Comparison of ENCODE assay signal across 13 cellular contexts in genomic region chr20:34222208-34222607, GRCh38. TPM values are rescaled to one million over a fixed set of nuclear protein-coding genes. Genes with fewer than 3 reads are reported as not detected.
A peak's percentile ranks its signal among the peaks of the same experiment; 100 is the strongest.
DNase-seq lines count a peak whose midpoint lies in the region; ATAC-seq and TF ChIP-seq lines count a peak whose summit lies in the region.
"Had no signal": no experiment of that assay in that cellular context is flagged by ENCODE, and none has a peak within 500 bp of the region (broad histone marks: within the 10 kb centered on the region; RNA-seq: fewer than 3 reads in every experiment).

No MANE protein-coding gene starts in this region.

- no peaks in the 10 kb centered on the region for H3K9me3 Mint-ChIP-seq in chondrocyte (ENCODE audit: low read depth)
- H3K9me3 Mint-ChIP-seq: activated T-helper 1 cell treated with anti-CD3 and anti-CD28 coated beads, Interleukin-12 subunit alpha, Interleukin-12 subunit beta, Interleukin-2, Interleukin-4 antibody, amounts not matched to agents 30 ng/mL and 10 ng/mL and 1 ng/mL, durations not matched to agents 14 hours and 24 hours and 36 hours; effector memory CD8-positive, alpha-beta T cell had no signal

- intact Hi-C loops in sciatic nerve (cut with DNase I), result no loop called here

- ATAC-seq in sciatic nerve (peak; percentile 85), GM18498 (IDR thresholded peaks at IDR 0.05; ENCODE audit: unreplicated experiment) (no peak)
- ATAC-seq: effector memory CD8-positive, alpha-beta T cell had no signal

- peaks cover 21% of the 10 kb centered on the region for H3K4me1 Mint-ChIP-seq in chondrocyte (ENCODE audit: low read depth)

- no peaks in the 10 kb centered on the region for H3K36me3 Mint-ChIP-seq in chondrocyte (ENCODE audit: low read depth)

- in situ Hi-C loops in GM13977 (cut with MboI; ENCODE audit: low pct_unique_long_range_greater_than_20kb, low sequenced_read_pairs, unreplicated experiment), result no loop called here

- no peak for TF ChIP-seq CTCF in GM13977 (IDR thresholded peaks at IDR 0.05; ENCODE audit: extremely low read depth, insufficient read depth, missing control alignments)
- TF ChIP-seq CTCF in chondrocyte (IDR thresholded peaks at IDR 0.05), result no peak

- H3K4me3 Mint-ChIP-seq in chondrocyte (ENCODE audit: unreplicated experiment), result no peak overlapping the region
- H3K4me3 Mint-ChIP-seq: activated T-helper 1 cell treated with anti-CD3 and anti-CD28 coated beads, Interleukin-12 subunit alpha, Interleukin-12 subunit beta, Interleukin-2, Interleukin-4 antibody, amounts not matched to agents 30 ng/mL and 10 ng/mL and 1 ng/mL, durations not matched to agents 14 hours and 24 hours and 36 hours; effector memory CD8-positive, alpha-beta T cell had no signal

- peak overlapping the region; percentile 28 for H3K27ac Mint-ChIP-seq in chondrocyte (ENCODE audit: unreplicated experiment)
- H3K27ac Mint-ChIP-seq: activated T-helper 1 cell treated with anti-CD3 and anti-CD28 coated beads, Interleukin-12 subunit alpha, Interleukin-12 subunit beta, Interleukin-2, Interleukin-4 antibody, amounts not matched to agents 30 ng/mL and 10 ng/mL and 1 ng/mL, durations not matched to agents 14 hours and 24 hours and 36 hours; effector memory CD8-positive, alpha-beta T cell had no signal

- H3K27me3 Mint-ChIP-seq in chondrocyte (ENCODE audit: low read depth), result no peaks in the 10 kb centered on the region

- DNase-seq in GM13977 (ENCODE audit: low spot score) (peak; percentile 29), NOMO-1 treated with dmso at 0.1 percent for 144 hours (lab: John Stamatoyannopoulos, UW; ENCODE audit: unreplicated experiment) (peak; percentile 73), chondrocyte (ENCODE audit: low spot score) (no peak), sciatic nerve (ENCODE audit: low spot score) (no peak), NCI-H510A treated with DMSO at 0.1 percent for 48 hours (lab: John Stamatoyannopoulos, UW) (no peak), NCI-H524 (lab: John Stamatoyannopoulos, UW) (no peak)
- DNase-seq: effector memory CD8-positive, alpha-beta T cell; lower lobe of right lung; NCI-H2171 treated with DMSO at 0.1 percent for 48 hours; stimulated activated naive CD4-positive, alpha-beta T cell treated with Interleukin-2 at 50 U/mL for 16 hours had no signal

RNA-seq across cellular contexts. Expression of gene ASIP, which starts 19.0 kb away (rescaled TPM):
- total RNA-seq in chondrocyte, result not detected in 3 replicates
- total RNA-seq in sciatic nerve, result 3.0 TPM
- total RNA-seq: activated T-helper 1 cell treated with anti-CD3 and anti-CD28 coated beads, Interleukin-12 subunit alpha, Interleukin-12 subunit beta, Interleukin-2, Interleukin-4 antibody, amounts not matched to agents 30 ng/mL and 10 ng/mL and 1 ng/mL, durations not matched to agents 14 hours and 24 hours and 36 hours; lower lobe of right lung; T-helper 2 cell treated with Interferon-gamma antibody and Interleukin-4, amounts not matched to agents 100 ng/mL and 5 ng/mL, for 36 hours had no signal

Comparison
In these comparisons a context has a peak if more than half of its experiments do, and no peak if none do; other contexts are left out.
1. DNase-seq: peak in GM13977 (single experiment) and NOMO-1 treated with dmso at 0.1 percent for 144 hours (single experiment); none in chondrocyte (single experiment), sciatic nerve (single experiment), NCI-H510A treated with DMSO at 0.1 percent for 48 hours (single experiment) and NCI-H524 (0 of 2).